1 cellular context compared by ENCODE assay signal in the genomic region with DNA sequence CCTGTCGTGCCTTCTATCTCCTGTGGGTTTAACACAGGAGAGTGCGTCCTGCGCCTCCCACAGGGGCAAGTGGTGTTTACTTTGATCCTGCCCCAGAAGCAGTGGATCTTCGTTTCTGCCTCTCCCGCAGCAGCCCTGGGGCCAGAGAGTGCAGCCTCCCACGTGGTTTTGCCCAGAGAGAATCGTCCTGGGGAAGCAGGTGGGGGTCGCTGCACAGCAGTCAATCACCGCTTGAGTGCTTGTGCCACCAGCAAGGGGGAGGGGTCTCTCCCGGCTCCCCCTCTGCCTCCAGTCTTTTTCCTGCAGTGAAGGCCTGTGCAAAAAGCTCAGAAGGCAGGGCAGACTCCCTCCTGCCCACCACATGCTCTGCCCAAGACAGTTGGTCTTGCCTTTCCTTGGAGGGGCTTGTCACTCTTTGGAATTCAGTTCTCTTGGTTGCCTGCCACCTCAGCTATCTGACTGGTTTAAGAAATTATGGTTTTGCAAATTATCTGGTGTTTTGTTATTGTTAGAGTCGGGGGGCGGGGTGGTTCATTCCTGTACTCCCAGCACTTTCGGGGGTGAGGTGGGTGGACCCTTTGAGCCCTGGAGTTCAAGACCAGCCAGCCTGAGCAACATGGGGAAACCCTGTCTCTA.
TF ChIP-seq lines count a peak whose summit lies in the region.

No MANE protein-coding gene starts in this region.

TF ChIP-seq in GM23338, 12 proteins besides CTCF, POLR2A, EP300 and RAD21:
- TF ChIP-seq, protein P1, sequence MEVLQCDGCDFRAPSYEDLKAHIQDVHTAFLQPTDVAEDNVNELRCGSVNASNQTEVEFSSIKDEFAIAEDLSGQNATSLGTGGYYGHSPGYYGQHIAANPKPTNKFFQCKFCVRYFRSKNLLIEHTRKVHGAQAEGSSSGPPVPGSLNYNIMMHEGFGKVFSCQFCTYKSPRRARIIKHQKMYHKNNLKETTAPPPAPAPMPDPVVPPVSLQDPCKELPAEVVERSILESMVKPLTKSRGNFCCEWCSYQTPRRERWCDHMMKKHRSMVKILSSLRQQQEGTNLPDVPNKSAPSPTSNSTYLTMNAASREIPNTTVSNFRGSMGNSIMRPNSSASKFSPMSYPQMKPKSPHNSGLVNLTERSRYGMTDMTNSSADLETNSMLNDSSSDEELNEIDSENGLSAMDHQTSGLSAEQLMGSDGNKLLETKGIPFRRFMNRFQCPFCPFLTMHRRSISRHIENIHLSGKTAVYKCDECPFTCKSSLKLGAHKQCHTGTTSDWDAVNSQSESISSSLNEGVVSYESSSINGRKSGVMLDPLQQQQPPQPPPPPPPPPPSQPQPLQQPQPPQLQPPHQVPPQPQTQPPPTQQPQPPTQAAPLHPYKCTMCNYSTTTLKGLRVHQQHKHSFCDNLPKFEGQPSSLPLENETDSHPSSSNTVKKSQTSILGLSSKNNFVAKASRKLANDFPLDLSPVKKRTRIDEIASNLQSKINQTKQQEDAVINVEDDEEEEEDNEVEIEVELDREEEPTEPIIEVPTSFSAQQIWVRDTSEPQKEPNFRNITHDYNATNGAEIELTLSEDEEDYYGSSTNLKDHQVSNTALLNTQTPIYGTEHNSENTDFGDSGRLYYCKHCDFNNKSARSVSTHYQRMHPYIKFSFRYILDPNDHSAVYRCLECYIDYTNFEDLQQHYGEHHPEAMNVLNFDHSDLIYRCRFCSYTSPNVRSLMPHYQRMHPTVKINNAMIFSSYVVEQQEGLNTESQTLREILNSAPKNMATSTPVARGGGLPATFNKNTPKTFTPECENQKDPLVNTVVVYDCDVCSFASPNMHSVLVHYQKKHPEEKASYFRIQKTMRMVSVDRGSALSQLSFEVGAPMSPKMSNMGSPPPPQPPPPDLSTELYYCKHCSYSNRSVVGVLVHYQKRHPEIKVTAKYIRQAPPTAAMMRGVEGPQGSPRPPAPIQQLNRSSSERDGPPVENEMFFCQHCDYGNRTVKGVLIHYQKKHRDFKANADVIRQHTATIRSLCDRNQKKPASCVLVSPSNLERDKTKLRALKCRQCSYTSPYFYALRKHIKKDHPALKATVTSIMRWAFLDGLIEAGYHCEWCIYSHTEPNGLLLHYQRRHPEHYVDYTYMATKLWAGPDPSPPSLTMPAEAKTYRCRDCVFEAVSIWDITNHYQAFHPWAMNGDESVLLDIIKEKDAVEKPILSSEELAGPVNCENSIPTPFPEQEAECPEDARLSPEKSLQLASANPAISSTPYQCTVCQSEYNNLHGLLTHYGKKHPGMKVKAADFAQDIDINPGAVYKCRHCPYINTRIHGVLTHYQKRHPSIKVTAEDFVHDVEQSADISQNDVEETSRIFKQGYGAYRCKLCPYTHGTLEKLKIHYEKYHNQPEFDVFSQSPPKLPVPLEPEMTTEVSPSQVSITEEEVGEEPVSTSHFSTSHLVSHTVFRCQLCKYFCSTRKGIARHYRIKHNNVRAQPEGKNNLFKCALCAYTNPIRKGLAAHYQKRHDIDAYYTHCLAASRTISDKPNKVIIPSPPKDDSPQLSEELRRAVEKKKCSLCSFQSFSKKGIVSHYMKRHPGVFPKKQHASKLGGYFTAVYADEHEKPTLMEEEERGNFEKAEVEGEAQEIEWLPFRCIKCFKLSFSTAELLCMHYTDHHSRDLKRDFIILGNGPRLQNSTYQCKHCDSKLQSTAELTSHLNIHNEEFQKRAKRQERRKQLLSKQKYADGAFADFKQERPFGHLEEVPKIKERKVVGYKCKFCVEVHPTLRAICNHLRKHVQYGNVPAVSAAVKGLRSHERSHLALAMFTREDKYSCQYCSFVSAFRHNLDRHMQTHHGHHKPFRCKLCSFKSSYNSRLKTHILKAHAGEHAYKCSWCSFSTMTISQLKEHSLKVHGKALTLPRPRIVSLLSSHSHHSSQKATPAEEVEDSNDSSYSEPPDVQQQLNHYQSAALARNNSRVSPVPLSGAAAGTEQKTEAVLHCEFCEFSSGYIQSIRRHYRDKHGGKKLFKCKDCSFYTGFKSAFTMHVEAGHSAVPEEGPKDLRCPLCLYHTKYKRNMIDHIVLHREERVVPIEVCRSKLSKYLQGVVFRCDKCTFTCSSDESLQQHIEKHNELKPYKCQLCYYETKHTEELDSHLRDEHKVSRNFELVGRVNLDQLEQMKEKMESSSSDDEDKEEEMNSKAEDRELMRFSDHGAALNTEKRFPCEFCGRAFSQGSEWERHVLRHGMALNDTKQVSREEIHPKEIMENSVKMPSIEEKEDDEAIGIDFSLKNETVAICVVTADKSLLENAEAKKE (CRISPR knock-in tag; IDR thresholded peaks at IDR 0.05), result no peak
- TF ChIP-seq NANOG (IDR thresholded peaks at IDR 0.05; ENCODE audit: borderline replicate concordance) (no peak), EZH2 (IDR thresholded peaks at IDR 0.05; ENCODE audit: low read depth, unreplicated experiment) (no peak), ZNF114 (CRISPR knock-in tag; IDR thresholded peaks at IDR 0.05) (no peak), CREB1 (CRISPR knock-in tag; IDR thresholded peaks at IDR 0.05; ENCODE audit: low read depth) (no peak), ZNF331 (CRISPR knock-in tag; IDR thresholded peaks at IDR 0.05; ENCODE audit: low read depth) (no peak), JUNB (IDR thresholded peaks at IDR 0.05; ENCODE audit: unreplicated experiment) (no peak), EZH2phosphoT487 (IDR thresholded peaks at IDR 0.05; ENCODE audit: unreplicated experiment) (no peak)
